9 cellular contexts compared by ENCODE assay signal in the genomic region with DNA sequence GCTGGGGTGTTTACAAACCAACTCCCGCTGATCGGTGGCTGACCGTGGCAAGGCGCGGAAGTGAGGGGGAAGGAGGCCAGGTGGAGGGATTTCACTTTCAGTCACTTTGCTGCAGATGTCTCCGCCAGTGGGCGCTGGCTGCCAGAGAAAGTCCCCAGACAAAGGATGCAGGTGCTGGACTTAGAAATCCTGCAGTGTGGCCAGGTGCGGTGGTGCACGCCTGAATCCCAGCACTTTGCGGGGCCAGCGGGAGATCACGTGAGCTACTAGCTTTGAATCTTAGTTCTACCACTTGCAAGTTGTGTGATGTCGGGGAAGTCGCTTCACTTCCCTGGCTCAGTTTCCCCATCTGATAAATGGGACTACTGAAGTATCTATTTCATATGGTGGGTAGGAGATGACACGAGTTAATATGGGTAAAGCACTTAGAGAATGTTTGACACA.
DNase-seq lines count a peak whose midpoint lies in the region; ATAC-seq and TF ChIP-seq lines count a peak whose summit lies in the region.
"Had no signal": no experiment of that assay in that cellular context is flagged by ENCODE, and none has a peak within 500 bp of the region (broad histone marks: within the 10 kb centered on the region; RNA-seq: fewer than 3 reads in every experiment).

No MANE protein-coding gene starts in this region.

- peaks cover 0 to 6% of the 10 kb centered on the region in 2 experiments; a peak in 1 of 4 replicates for H3K4me1 ChIP-seq in SK-N-SH (ENCODE audit: control insufficient read depth in 1 of 2, insufficient read depth in 2 of 2, low read depth in 1 of 2, low read length in 1 of 2)
- H3K4me1 ChIP-seq: BLaER1 had no signal

- peak overlapping the region; percentile 66 for H3K4me3 Mint-ChIP-seq in nephron progenitor cell

- H4K20me1 ChIP-seq in SK-N-SH (ENCODE audit: insufficient read depth), result no peaks in the 10 kb centered on the region
- H4K20me1 ChIP-seq: BLaER1 had no signal

- peaks cover 9% of the 10 kb centered on the region for H3K36me3 Mint-ChIP-seq in nephron progenitor cell (ENCODE audit: low read depth)

- no peak for DNase-seq in SK-N-SH
- peak; percentile 67 for DNase-seq in SHP77 treated with DMSO at 0.1 percent for 48 hours (lab: John Stamatoyannopoulos, UW)
- no peak for DNase-seq in brain microvascular endothelial cell
- peak; percentile 53 for DNase-seq in nephron progenitor cell
- DNase-seq in NCI-H345 treated with DMSO at 0.1 percent for 48 hours (lab: John Stamatoyannopoulos, UW; ENCODE audit: unreplicated experiment), result no peak
- no peak for DNase-seq in NCI-H774 (lab: John Stamatoyannopoulos, UW)

- no peak overlapping the region for H2AFZ ChIP-seq in SK-N-SH (ENCODE audit: low read depth)

- no peak for TF ChIP-seq RAD21 in SK-N-SH (IDR thresholded peaks at IDR 0.05; ENCODE audit: low read length)

- H3K27me3 ChIP-seq in SK-N-SH (ENCODE audit: insufficient read depth) (no peaks in the 10 kb centered on the region), brain microvascular endothelial cell (replicated peaks) (no peaks in the 10 kb centered on the region)
- H3K27me3 ChIP-seq: BLaER1 had no signal

- CTCF ChIA-PET in SK-N-SH (lab: Yijun Ruan, JAX), result no interaction called here

- no peak overlapping the region for H3K27ac ChIP-seq in SK-N-SH (ENCODE audit: low read depth in 2 of 2, low read length in 1 of 2)
- H3K27ac ChIP-seq in brain microvascular endothelial cell, result no peak overlapping the region
- H3K27ac ChIP-seq: BLaER1 had no signal

- H3K27ac Mint-ChIP-seq in nephron progenitor cell, result peak overlapping the region; percentile 87

- POLR2A ChIA-PET in SK-N-SH (lab: Yijun Ruan, JAX), result no interaction called here

- no peak overlapping the region for H3K4me2 ChIP-seq in SK-N-SH
- H3K4me2 ChIP-seq: BLaER1 had no signal

- no peak overlapping the region for H3K9ac ChIP-seq in SK-N-SH
- H3K9ac ChIP-seq: BLaER1 had no signal

- WGBS in SK-N-SH (ENCODE audit: low lambda C conversion rate), result 73% methylated on average over 15 of the region's 15 CpGs

- H3K36me3 ChIP-seq in SK-N-SH (replicated peaks in 1 of 2; ENCODE audit: control insufficient read depth in 1 of 2, insufficient read depth in 2 of 2, low read length in 1 of 2) (no peaks in the 10 kb centered on the region), brain microvascular endothelial cell (replicated peaks) (no peaks in the 10 kb centered on the region)
- H3K36me3 ChIP-seq: BLaER1 had no signal

- peaks cover 8% of the 10 kb centered on the region for H3K27me3 Mint-ChIP-seq in nephron progenitor cell (ENCODE audit: low read depth, poor library complexity)

- H3K9me2 ChIP-seq in SK-N-SH, result no peaks in the 10 kb centered on the region

- H3K4me1 Mint-ChIP-seq in nephron progenitor cell, result peaks cover 33% of the 10 kb centered on the region

- no peaks in the 10 kb centered on the region for H3K79me2 ChIP-seq in SK-N-SH (ENCODE audit: insufficient read depth)

- H3F3A ChIP-seq in SK-N-SH (replicated peaks; ENCODE audit: insufficient read depth), result no peaks in the 10 kb centered on the region

- no peak overlapping the region for H3K4me3 ChIP-seq in SK-N-SH (ENCODE audit: low read depth in 2 of 2, low read length in 1 of 2)
- no peak overlapping the region for H3K4me3 ChIP-seq in brain microvascular endothelial cell (ENCODE audit: low read depth, low read length)
- H3K4me3 ChIP-seq: BLaER1 had no signal

- no peaks in the 10 kb centered on the region for H3K9me3 Mint-ChIP-seq in nephron progenitor cell

- peak; percentile 11; the same call in 1 of the 2 replicates for TF ChIP-seq CTCF in SK-N-SH (IDR thresholded peaks at IDR 0.05)
- TF ChIP-seq CTCF in brain microvascular endothelial cell (IDR thresholded peaks at IDR 0.05; ENCODE audit: low read depth, low read length, missing control alignments), result peak; percentile 25
- TF ChIP-seq CTCF in nephron progenitor cell (IDR thresholded peaks at IDR 0.05), result peak; percentile 49

- no peaks in the 10 kb centered on the region for H3K9me3 ChIP-seq in SK-N-SH
- H3K9me3 ChIP-seq: BLaER1 had no signal

- in situ Hi-C loops in brain microvascular endothelial cell (cut with HindIII; ENCODE audit: low pct_ligation_motif_present, low sequenced_read_pairs), result no loop called here

- ATAC-seq in SK-N-SH treated with all-trans-retinoic acid at 6 μM for 48 hours, result no peak
- peak; percentile 83 for ATAC-seq in HG03196 (IDR thresholded peaks at IDR 0.05; ENCODE audit: unreplicated experiment)

- no peak for TF ChIP-seq EP300 in SK-N-SH (IDR thresholded peaks at IDR 0.05; ENCODE audit: borderline replicate concordance in 1 of 2, low read depth in 1 of 2, low read length in 1 of 2)

TF ChIP-seq in SK-N-SH, 30 proteins besides CTCF, POLR2A, EP300 and RAD21:
- no peak for TF ChIP-seq NFIC (IDR thresholded peaks at IDR 0.05; ENCODE audit: borderline replicate concordance)
- TF ChIP-seq, protein P1, sequence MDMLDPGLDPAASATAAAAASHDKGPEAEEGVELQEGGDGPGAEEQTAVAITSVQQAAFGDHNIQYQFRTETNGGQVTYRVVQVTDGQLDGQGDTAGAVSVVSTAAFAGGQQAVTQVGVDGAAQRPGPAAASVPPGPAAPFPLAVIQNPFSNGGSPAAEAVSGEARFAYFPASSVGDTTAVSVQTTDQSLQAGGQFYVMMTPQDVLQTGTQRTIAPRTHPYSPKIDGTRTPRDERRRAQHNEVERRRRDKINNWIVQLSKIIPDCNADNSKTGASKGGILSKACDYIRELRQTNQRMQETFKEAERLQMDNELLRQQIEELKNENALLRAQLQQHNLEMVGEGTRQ (IDR thresholded peaks at IDR 0.05; ENCODE audit: borderline replicate concordance, low read depth, low read length), result no peak
- no peak for TF ChIP-seq GABPA (IDR thresholded peaks at IDR 0.05; ENCODE audit: low read depth)
- no peak for TF ChIP-seq FOSL2 (IDR thresholded peaks at IDR 0.05; ENCODE audit: borderline replicate concordance, low read depth)
- TF ChIP-seq FOXM1 (IDR thresholded peaks at IDR 0.05; ENCODE audit: low read depth), result no peak
- no peak for TF ChIP-seq GATA2 (CRISPR knock-in tag; IDR thresholded peaks at IDR 0.05)
- no peak for TF ChIP-seq MEF2A (IDR thresholded peaks at IDR 0.05; ENCODE audit: borderline replicate concordance, low read depth)
- no peak for TF ChIP-seq CHD2 (IDR thresholded peaks at IDR 0.05; ENCODE audit: low read length, partially characterized antibody)
- TF ChIP-seq FOXJ3 (CRISPR knock-in tag; IDR thresholded peaks at IDR 0.05), result no peak
- TF ChIP-seq RXRA (IDR thresholded peaks at IDR 0.05; ENCODE audit: borderline replicate concordance, low read depth), result no peak
- no peak for TF ChIP-seq JUND (IDR thresholded peaks at IDR 0.05)
TF ChIP-seq in SK-N-SH: peak in this region for 0.

TF ChIP-seq in SK-N-SH treated with all-trans-retinoic acid at 6 μM for 48 hours, 23 proteins besides CTCF, POLR2A, EP300 and RAD21 (continues in another document):
- TF ChIP-seq, protein P2, sequence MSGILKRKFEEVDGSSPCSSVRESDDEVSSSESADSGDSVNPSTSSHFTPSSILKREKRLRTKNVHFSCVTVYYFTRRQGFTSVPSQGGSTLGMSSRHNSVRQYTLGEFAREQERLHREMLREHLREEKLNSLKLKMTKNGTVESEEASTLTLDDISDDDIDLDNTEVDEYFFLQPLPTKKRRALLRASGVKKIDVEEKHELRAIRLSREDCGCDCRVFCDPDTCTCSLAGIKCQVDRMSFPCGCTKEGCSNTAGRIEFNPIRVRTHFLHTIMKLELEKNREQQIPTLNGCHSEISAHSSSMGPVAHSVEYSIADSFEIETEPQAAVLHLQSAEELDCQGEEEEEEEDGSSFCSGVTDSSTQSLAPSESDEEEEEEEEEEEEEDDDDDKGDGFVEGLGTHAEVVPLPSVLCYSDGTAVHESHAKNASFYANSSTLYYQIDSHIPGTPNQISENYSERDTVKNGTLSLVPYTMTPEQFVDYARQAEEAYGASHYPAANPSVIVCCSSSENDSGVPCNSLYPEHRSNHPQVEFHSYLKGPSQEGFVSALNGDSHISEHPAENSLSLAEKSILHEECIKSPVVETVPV (CRISPR knock-in tag; IDR thresholded peaks at IDR 0.05), result no peak
- TF ChIP-seq BACH2 (CRISPR knock-in tag; IDR thresholded peaks at IDR 0.05; ENCODE audit: borderline replicate concordance) (no peak), ZNF70 (CRISPR knock-in tag; IDR thresholded peaks at IDR 0.05) (no peak), ZNF565 (CRISPR knock-in tag; conservative IDR thresholded peaks at IDR 0.05; ENCODE audit: low read depth) (no peak), CSDC2 (CRISPR knock-in tag; IDR thresholded peaks at IDR 0.05) (no peak), RARB (CRISPR knock-in tag; IDR thresholded peaks at IDR 0.05) (no peak)
- TF ChIP-seq, protein P3, sequence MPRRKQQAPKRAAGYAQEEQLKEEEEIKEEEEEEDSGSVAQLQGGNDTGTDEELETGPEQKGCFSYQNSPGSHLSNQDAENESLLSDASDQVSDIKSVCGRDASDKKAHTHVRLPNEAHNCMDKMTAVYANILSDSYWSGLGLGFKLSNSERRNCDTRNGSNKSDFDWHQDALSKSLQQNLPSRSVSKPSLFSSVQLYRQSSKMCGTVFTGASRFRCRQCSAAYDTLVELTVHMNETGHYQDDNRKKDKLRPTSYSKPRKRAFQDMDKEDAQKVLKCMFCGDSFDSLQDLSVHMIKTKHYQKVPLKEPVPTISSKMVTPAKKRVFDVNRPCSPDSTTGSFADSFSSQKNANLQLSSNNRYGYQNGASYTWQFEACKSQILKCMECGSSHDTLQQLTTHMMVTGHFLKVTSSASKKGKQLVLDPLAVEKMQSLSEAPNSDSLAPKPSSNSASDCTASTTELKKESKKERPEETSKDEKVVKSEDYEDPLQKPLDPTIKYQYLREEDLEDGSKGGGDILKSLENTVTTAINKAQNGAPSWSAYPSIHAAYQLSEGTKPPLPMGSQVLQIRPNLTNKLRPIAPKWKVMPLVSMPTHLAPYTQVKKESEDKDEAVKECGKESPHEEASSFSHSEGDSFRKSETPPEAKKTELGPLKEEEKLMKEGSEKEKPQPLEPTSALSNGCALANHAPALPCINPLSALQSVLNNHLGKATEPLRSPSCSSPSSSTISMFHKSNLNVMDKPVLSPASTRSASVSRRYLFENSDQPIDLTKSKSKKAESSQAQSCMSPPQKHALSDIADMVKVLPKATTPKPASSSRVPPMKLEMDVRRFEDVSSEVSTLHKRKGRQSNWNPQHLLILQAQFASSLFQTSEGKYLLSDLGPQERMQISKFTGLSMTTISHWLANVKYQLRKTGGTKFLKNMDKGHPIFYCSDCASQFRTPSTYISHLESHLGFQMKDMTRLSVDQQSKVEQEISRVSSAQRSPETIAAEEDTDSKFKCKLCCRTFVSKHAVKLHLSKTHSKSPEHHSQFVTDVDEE (CRISPR knock-in tag; IDR thresholded peaks at IDR 0.05), result no peak

Comparison
In these comparisons a context has a peak if more than half of its experiments do, and no peak if none do; other contexts are left out.
1. DNase-seq: peak in SHP77 treated with DMSO at 0.1 percent for 48 hours (single experiment) and nephron progenitor cell (single experiment); none in SK-N-SH (single experiment), brain microvascular endothelial cell (single experiment), NCI-H345 treated with DMSO at 0.1 percent for 48 hours (single experiment) and NCI-H774 (single experiment).
2. Peak in every context shown above with its lines, with median percentiles within 50 percentile points of each other: CTCF ChIP-seq.